In the genomic region with DNA sequence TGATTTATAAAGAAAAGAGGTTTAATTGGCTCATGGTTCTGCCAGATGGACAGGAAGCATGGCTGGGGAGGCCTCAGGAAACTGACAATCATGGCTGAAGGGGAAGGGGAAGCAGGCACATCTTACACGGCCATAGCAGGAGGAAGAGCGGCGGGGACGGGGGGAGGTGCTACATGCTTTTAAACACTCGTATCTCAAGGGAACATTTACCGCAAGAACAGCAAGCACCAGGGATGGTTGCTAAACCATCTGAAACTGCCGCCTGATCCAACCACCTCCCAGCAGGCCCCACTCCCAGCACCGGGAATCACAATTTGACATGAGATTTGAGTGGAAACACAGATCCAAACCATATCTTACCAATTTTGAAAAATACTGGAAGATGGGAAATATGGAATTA, we compare ENCODE assay signal across 14 cellular contexts.
"Had no signal": no experiment of that assay in that cellular context is flagged by ENCODE, and none has a peak within 500 bp of the region (broad histone marks: within the 10 kb centered on the region; RNA-seq: fewer than 3 reads in every experiment).

No MANE protein-coding gene starts in this region.

- H3K4me3 Mint-ChIP-seq: dendritic cell treated with granulocyte-macrophage colony-stimulating factor and Interleukin-4, amounts not matched to agents 40 ng/mL and 50 ng/mL, for 4 days; naive thymus-derived CD4-positive, alpha-beta T cell; nephron progenitor cell; stimulated activated memory B cell treated with anti-CD40 and anti-IgM and Interleukin-4, amounts not matched to agents 10 μg/mL and 1 μg/mL and 100 μg/mL, for 72 hours; stimulated activated naive CD8-positive, alpha-beta T cell treated with anti-CD3 and anti-CD28 coated beads, Interleukin-15, amount 100 ng/mL, for 72 hours had no signal

- H3K9me3 Mint-ChIP-seq: stimulated activated memory B cell treated with anti-CD40 and anti-IgM and Interleukin-4, amounts not matched to agents 10 μg/mL and 1 μg/mL and 100 μg/mL, for 72 hours; stimulated activated naive CD8-positive, alpha-beta T cell treated with anti-CD3 and anti-CD28 coated beads, Interleukin-15, amount 100 ng/mL, for 72 hours had no signal

- H3K4me3 ChIP-seq: hepatocyte, testis, tibial nerve had no signal

- H3K36me3 Mint-ChIP-seq: naive thymus-derived CD4-positive, alpha-beta T cell; stimulated activated memory B cell treated with anti-CD40 and anti-IgM and Interleukin-4, amounts not matched to agents 10 μg/mL and 1 μg/mL and 100 μg/mL, for 72 hours had no signal

- H3K27ac Mint-ChIP-seq: dendritic cell treated with granulocyte-macrophage colony-stimulating factor and Interleukin-4, amounts not matched to agents 40 ng/mL and 50 ng/mL, for 4 days; naive thymus-derived CD4-positive, alpha-beta T cell; nephron progenitor cell; stimulated activated memory B cell treated with anti-CD40 and anti-IgM and Interleukin-4, amounts not matched to agents 10 μg/mL and 1 μg/mL and 100 μg/mL, for 72 hours; stimulated activated naive CD8-positive, alpha-beta T cell treated with anti-CD3 and anti-CD28 coated beads, Interleukin-15, amount 100 ng/mL, for 72 hours had no signal

- H3K27me3 Mint-ChIP-seq: dendritic cell treated with granulocyte-macrophage colony-stimulating factor and Interleukin-4, amounts not matched to agents 40 ng/mL and 50 ng/mL, for 4 days had no signal

- DNase-seq: erythroblast; foreskin melanocyte; head of caudate nucleus; naive thymus-derived CD4-positive, alpha-beta T cell; nephron progenitor cell; posterior cingulate gyrus; right cardiac atrium; stimulated activated CD4-positive, alpha-beta T cell treated with anti-CD3 and anti-CD28 coated beads, Interleukin-4, amount 100 ng/mL, for 24 hours; stimulated activated naive CD8-positive, alpha-beta T cell treated with anti-CD3 and anti-CD28 coated beads, Interleukin-15, amount 100 ng/mL, for 72 hours; testis had no signal

- H3K4me1 Mint-ChIP-seq: naive thymus-derived CD4-positive, alpha-beta T cell; nephron progenitor cell; stimulated activated memory B cell treated with anti-CD40 and anti-IgM and Interleukin-4, amounts not matched to agents 10 μg/mL and 1 μg/mL and 100 μg/mL, for 72 hours; stimulated activated naive CD8-positive, alpha-beta T cell treated with anti-CD3 and anti-CD28 coated beads, Interleukin-15, amount 100 ng/mL, for 72 hours had no signal
